ENCODE assay signal across 30 cellular contexts in the genomic region with DNA sequence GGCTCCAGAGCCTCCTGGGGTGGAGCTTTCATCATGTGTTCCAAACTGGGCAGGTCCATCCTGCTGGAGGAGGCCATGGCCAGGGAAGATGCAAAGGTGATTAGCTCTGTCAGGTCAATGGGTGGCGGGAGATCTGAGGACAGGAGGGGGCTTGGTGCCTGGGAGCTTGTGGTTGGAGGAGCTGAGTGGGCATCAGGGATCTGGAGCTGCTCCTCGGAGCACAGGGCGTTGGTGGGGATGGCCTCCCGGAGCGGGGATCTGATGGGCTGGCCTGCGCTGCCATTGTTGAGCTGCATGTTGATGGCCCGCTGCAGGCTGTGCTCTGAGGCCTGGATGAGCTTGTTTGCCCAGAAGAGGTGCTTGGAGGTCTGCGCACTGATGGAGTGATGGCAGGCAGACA. TPM values are rescaled to one million over a fixed set of nuclear protein-coding genes. Genes with fewer than 3 reads are reported as not detected.
A peak's percentile ranks its signal among the peaks of the same experiment; 100 is the strongest.
DNase-seq lines count a peak whose midpoint lies in the region; ATAC-seq and TF ChIP-seq lines count a peak whose summit lies in the region.
"Had no signal": no experiment of that assay in that cellular context is flagged by ENCODE, and none has a peak within 500 bp of the region (broad histone marks: within the 10 kb centered on the region; RNA-seq: fewer than 3 reads in every experiment).

No MANE protein-coding gene starts in this region.

- H3K27me3 ChIP-seq in GM23338 (ENCODE audit: insufficient read depth), result peaks cover 1% of the 10 kb centered on the region; the same call in 1 of the 2 replicates
- H3K27me3 ChIP-seq in naive thymus-derived CD4-positive, alpha-beta T cell (ENCODE audit: control insufficient read depth in 2 of 2, insufficient read depth in 2 of 2, low read length in 2 of 2), result no peaks in the 10 kb centered on the region
- H3K27me3 ChIP-seq: adrenal gland, SJSA1, stomach, thyroid gland, vagina had no signal

- H3K36me3 ChIP-seq in GM23338 (ENCODE audit: insufficient read depth), result no peaks in the 10 kb centered on the region
- H3K36me3 ChIP-seq in naive thymus-derived CD4-positive, alpha-beta T cell (ENCODE audit: control insufficient read depth in 2 of 3, insufficient read depth in 3 of 3, low read length in 3 of 3), result peaks cover 0 to 9% (median 2%) of the 10 kb centered on the region in 3 experiments
- H3K36me3 ChIP-seq: adrenal gland, HAP-1, left ventricle myocardium inferior, SJSA1, thyroid gland, vagina had no signal

- CTCF ChIA-PET in naive thymus-derived CD4-positive, alpha-beta T cell (lab: Charles Lee), result interaction anchor here (0.6 to 2.8 kb wide), 4 partner anchors 15 to 982 kb away, joined by 3 to 15 read pairs (median 6); no protein-coding TSS in a partner anchor

- H3K9me3 Mint-ChIP-seq in activated CD4-positive, alpha-beta T cell treated with anti-CD3 and anti-CD28 coated beads, Interleukin-2, amount 10 ng/mL, durations not matched to agents 24 days and 14 days, result no peaks in the 10 kb centered on the region
- no peaks in the 10 kb centered on the region; the same call in 2 of the 3 replicates for H3K9me3 Mint-ChIP-seq in GM23338
- no peaks in the 10 kb centered on the region for H3K9me3 Mint-ChIP-seq in activated naive CD8-positive, alpha-beta T cell (ENCODE audit: low read depth)
- no peaks in the 10 kb centered on the region for H3K9me3 Mint-ChIP-seq in naive thymus-derived CD4-positive, alpha-beta T cell

- DNase-seq in activated CD4-positive, alpha-beta T cell treated with anti-CD3 and anti-CD28 coated beads, Interleukin-2, amount 10 ng/mL, durations not matched to agents 24 days and 14 days, result no peak
- no peak for DNase-seq in activated CD4-positive, alpha-beta T cell treated with anti-CD3 and anti-CD28 coated beads, Interleukin-2, amount 50 U/mL, for 1 hour
- no peak for DNase-seq in GM23338 (ENCODE audit: low spot score)
- DNase-seq in naive thymus-derived CD4-positive, alpha-beta T cell, result peak in 1 of 9 donors; percentile 17
- DNase-seq: activated CD4-positive, alpha-beta T cell treated with anti-CD3 and anti-CD28 coated beads for 1 hour; activated CD8-positive, alpha-beta memory T cell treated with anti-CD3 and anti-CD28 coated beads, Interleukin-2, amount 10 ng/mL, durations not matched to agents 7 days and 5 days; adrenal gland; DMS153; effector CD4-positive, alpha-beta T cell; left ventricle myocardium inferior; NCI-H1417 treated with DMSO at 0.1 percent for 48 hours; occipital lobe; RPMI8226; stomach; thyroid gland had no signal

- no peak overlapping the region for H3K4me3 ChIP-seq in GM23338
- no peak overlapping the region for H3K4me3 ChIP-seq in naive thymus-derived CD4-positive, alpha-beta T cell (ENCODE audit: low read length)
- H3K4me3 ChIP-seq: adrenal gland, HAP-1, left ventricle myocardium inferior, SJSA1, stomach, thyroid gland, vagina had no signal

- H3K9me3 ChIP-seq in naive thymus-derived CD4-positive, alpha-beta T cell (ENCODE audit: control insufficient read depth in 2 of 3, low read length in 3 of 3), result no peaks in the 10 kb centered on the region
- H3K9me3 ChIP-seq: adrenal gland, HAP-1, left ventricle myocardium inferior, SJSA1, stomach, thyroid gland, vagina had no signal

- no peaks in the 10 kb centered on the region for H3K27me3 Mint-ChIP-seq in activated CD4-positive, alpha-beta T cell treated with anti-CD3 and anti-CD28 coated beads, Interleukin-2, amount 10 ng/mL, durations not matched to agents 24 days and 14 days
- H3K27me3 Mint-ChIP-seq in GM23338 (ENCODE audit: insufficient read depth, low read depth, poor library complexity), result peaks cover 26% of the 10 kb centered on the region
- no peaks in the 10 kb centered on the region for H3K27me3 Mint-ChIP-seq in activated naive CD8-positive, alpha-beta T cell
- no peaks in the 10 kb centered on the region for H3K27me3 Mint-ChIP-seq in naive thymus-derived CD4-positive, alpha-beta T cell
- H3K27me3 Mint-ChIP-seq: activated CD8-positive, alpha-beta memory T cell treated with anti-CD3 and anti-CD28 coated beads, Interleukin-2, amount 10 ng/mL, durations not matched to agents 7 days and 5 days had no signal

- H2AFZ ChIP-seq in GM23338, result no peak overlapping the region

- peak overlapping the region; percentile 54 for H3K27ac Mint-ChIP-seq in activated CD4-positive, alpha-beta T cell treated with anti-CD3 and anti-CD28 coated beads, Interleukin-2, amount 10 ng/mL, durations not matched to agents 24 days and 14 days
- H3K27ac Mint-ChIP-seq in GM23338, result peak overlapping the region; percentile 41; the same call in 1 of the 2 replicates
- H3K27ac Mint-ChIP-seq in activated naive CD8-positive, alpha-beta T cell, result peak overlapping the region; percentile 75
- H3K27ac Mint-ChIP-seq in naive thymus-derived CD4-positive, alpha-beta T cell, result peak overlapping the region; percentile 53 to 95 (median 75)
- H3K27ac Mint-ChIP-seq: activated CD8-positive, alpha-beta memory T cell treated with anti-CD3 and anti-CD28 coated beads, Interleukin-2, amount 10 ng/mL, durations not matched to agents 7 days and 5 days; brain had no signal

- no peaks in the 10 kb centered on the region; the same call in 1 of the 2 replicates for H3K9me2 ChIP-seq in GM23338 (ENCODE audit: insufficient read depth)

- intact Hi-C loops in activated CD4-positive, alpha-beta T cell treated with anti-CD3 and anti-CD28 coated beads, Interleukin-2, amount 10 ng/mL, durations not matched to agents 24 days and 14 days (cut with micrococcal nuclease), result no loop called here
- intact Hi-C loops in naive thymus-derived CD4-positive, alpha-beta T cell (cut with micrococcal nuclease), result no loop called here

- no peak overlapping the region for H3K27ac ChIP-seq in GM23338 (ENCODE audit: low read depth)
- no peak overlapping the region for H3K27ac ChIP-seq in naive thymus-derived CD4-positive, alpha-beta T cell (ENCODE audit: low read depth, low read length)
- H3K27ac ChIP-seq: adrenal gland, KMS-11, left ventricle myocardium inferior, SJSA1, stomach, thyroid gland, vagina had no signal

- POLR2A ChIA-PET in naive thymus-derived CD4-positive, alpha-beta T cell (lab: Charles Lee), result interaction anchor here (0.7 to 34.3 kb wide), 5 partner anchors 9 to 133 kb away, joined by 3 to 851 read pairs (median 3); a partner anchor contains a TSS

- TF ChIP-seq CTCF in GM23338 (conservative IDR thresholded peaks at IDR 0.05; ENCODE audit: low read depth in 2 of 2), result no peak

- H3K4me1 ChIP-seq in GM23338 (ENCODE audit: insufficient read depth), result peaks cover 17% of the 10 kb centered on the region; the same call in 1 of the 2 replicates
- peaks cover 0 to 36% of the 10 kb centered on the region in 2 donors for H3K4me1 ChIP-seq in naive thymus-derived CD4-positive, alpha-beta T cell (ENCODE audit: control insufficient read depth in 2 of 2, insufficient read depth in 2 of 2, low read length in 2 of 2)
- H3K4me1 ChIP-seq: adrenal gland, HAP-1, thyroid gland, vagina had no signal

- no peaks in the 10 kb centered on the region for H3K79me2 ChIP-seq in GM23338 (replicated peaks; ENCODE audit: insufficient read depth)

- no peak overlapping the region for H3K4me3 Mint-ChIP-seq in activated CD4-positive, alpha-beta T cell treated with anti-CD3 and anti-CD28 coated beads, Interleukin-2, amount 10 ng/mL, durations not matched to agents 24 days and 14 days
- no peak overlapping the region for H3K4me3 Mint-ChIP-seq in GM23338
- H3K4me3 Mint-ChIP-seq in activated naive CD8-positive, alpha-beta T cell, result peak overlapping the region; percentile 35
- peak overlapping the region in 7 of 10 donors; percentile 2 to 78 (median 19) for H3K4me3 Mint-ChIP-seq in naive thymus-derived CD4-positive, alpha-beta T cell
- H3K4me3 Mint-ChIP-seq: activated CD8-positive, alpha-beta memory T cell treated with anti-CD3 and anti-CD28 coated beads, Interleukin-2, amount 10 ng/mL, durations not matched to agents 7 days and 5 days; brain had no signal

- ATAC-seq in GM23338, result no peak
- no peak for ATAC-seq in naive thymus-derived CD4-positive, alpha-beta T cell
- no peak for ATAC-seq in GM19328 (IDR thresholded peaks at IDR 0.05; ENCODE audit: unreplicated experiment)
- no peak for ATAC-seq in HG02763 (IDR thresholded peaks at IDR 0.05; ENCODE audit: unreplicated experiment)
- ATAC-seq in GM21515 (IDR thresholded peaks at IDR 0.05; ENCODE audit: unreplicated experiment), result no peak
- ATAC-seq: activated CD8-positive, alpha-beta memory T cell treated with anti-CD3 and anti-CD28 coated beads, Interleukin-2, amount 10 ng/mL, durations not matched to agents 7 days and 5 days had no signal

- H3K4me1 Mint-ChIP-seq in activated CD4-positive, alpha-beta T cell treated with anti-CD3 and anti-CD28 coated beads, Interleukin-2, amount 10 ng/mL, durations not matched to agents 24 days and 14 days, result peaks cover 44% of the 10 kb centered on the region
- H3K4me1 Mint-ChIP-seq in GM23338, result peaks cover 23% of the 10 kb centered on the region
- peaks cover 61% of the 10 kb centered on the region for H3K4me1 Mint-ChIP-seq in activated naive CD8-positive, alpha-beta T cell (ENCODE audit: low read depth)
- peaks cover 42 to 92% (median 80%) of the 10 kb centered on the region in 7 donors for H3K4me1 Mint-ChIP-seq in naive thymus-derived CD4-positive, alpha-beta T cell
- H3K4me1 Mint-ChIP-seq: brain had no signal

- H3K36me3 Mint-ChIP-seq in activated CD4-positive, alpha-beta T cell treated with anti-CD3 and anti-CD28 coated beads, Interleukin-2, amount 10 ng/mL, durations not matched to agents 24 days and 14 days (ENCODE audit: low read depth), result peaks cover 15% of the 10 kb centered on the region
- H3K36me3 Mint-ChIP-seq in GM23338 (ENCODE audit: low read depth), result peaks cover 7% of the 10 kb centered on the region
- peaks cover 3% of the 10 kb centered on the region for H3K36me3 Mint-ChIP-seq in activated naive CD8-positive, alpha-beta T cell
- H3K36me3 Mint-ChIP-seq in naive thymus-derived CD4-positive, alpha-beta T cell, result peaks cover 0 to 15% (median 0%) of the 10 kb centered on the region in 5 donors
- H3K36me3 Mint-ChIP-seq: brain had no signal

- H4K20me1 ChIP-seq in GM23338 (replicated peaks; ENCODE audit: insufficient read depth), result no peaks in the 10 kb centered on the region

- 0 out of 2 replicates have a peak, but pooled peaks cover 3% of the 10 kb centered on the region for H3F3A ChIP-seq in GM23338 (replicated peaks; ENCODE audit: low read depth)

- no peak overlapping the region for H3K4me2 ChIP-seq in GM23338
- H3K4me2 ChIP-seq: KMS-11 had no signal

RNA-seq across cellular contexts. Expression of a gene that starts 6.5 kb away (rescaled TPM):
- 0.28 and 0.40 TPM in 2 replicates for total RNA-seq in activated CD4-positive, alpha-beta T cell treated with anti-CD3 and anti-CD28 coated beads, Interleukin-2, amount 10 ng/mL, durations not matched to agents 24 days and 14 days
- total RNA-seq in GM23338 (2014; rRNA removed; shearing (Covaris generic)), result not detected in 2 replicates
- 0.23 TPM in 1 of 2 replicates, not detected in the other for polyA plus RNA-seq in GM23338 (2016; fragmentation: Nextera tagmentation; extraction: Ambion mirVana)
- total RNA-seq in naive thymus-derived CD4-positive, alpha-beta T cell, result 1 to 10 TPM in 1 of 5 experiments, under 1 TPM in 3, not detected in 1; 0.12 to 1.1 (median 0.58) TPM
- under 1 TPM; 0.31 to 0.59 TPM for polyA plus RNA-seq in naive thymus-derived CD4-positive, alpha-beta T cell
- total RNA-seq: A172, epithelial cell of proximal tubule, G401, left ventricle myocardium inferior, mesenteric fat pad, myocyte, NCI-H460, occipital lobe, SJSA1, stomach, thyroid gland, vagina had no signal
- polyA plus RNA-seq: adrenal gland, stomach had no signal

RNA-seq across cellular contexts. Expression of a gene that starts 33.7 kb away (rescaled TPM):
- total RNA-seq in activated CD4-positive, alpha-beta T cell treated with anti-CD3 and anti-CD28 coated beads, Interleukin-2, amount 10 ng/mL, durations not matched to agents 24 days and 14 days, result 325 and 329 TPM in 2 replicates
- total RNA-seq in GM23338 (2014; rRNA removed; shearing (Covaris generic)), result 9.3 and 23.1 TPM in 2 replicates
- polyA plus RNA-seq in GM23338 (2016; fragmentation: Nextera tagmentation; extraction: Ambion mirVana), result 5.6 and 6.6 TPM in 2 replicates
- 100 to 1,000 TPM; 324 to 595 (median 396) TPM for total RNA-seq in naive thymus-derived CD4-positive, alpha-beta T cell
- polyA plus RNA-seq in naive thymus-derived CD4-positive, alpha-beta T cell, result 10 to 100 TPM; 19.0 to 36.4 TPM
- total RNA-seq: SJSA1 had no signal

Comparison
In these comparisons a context has a peak if more than half of its experiments do, and no peak if none do; other contexts are left out.
1. H3K4me3 Mint-ChIP-seq: peak in activated naive CD8-positive, alpha-beta T cell (single experiment) and naive thymus-derived CD4-positive, alpha-beta T cell (7 of 10); none in activated CD4-positive, alpha-beta T cell treated with anti-CD3 and anti-CD28 coated beads, Interleukin-2, amount 10 ng/mL, durations not matched to agents 24 days and 14 days (single experiment) and GM23338 (single experiment).
2. RNA of a gene that starts 33.7 kb away (total RNA-seq): 324 to 595 TPM in naive thymus-derived CD4-positive, alpha-beta T cell and 325 to 329 TPM in activated CD4-positive, alpha-beta T cell treated with anti-CD3 and anti-CD28 coated beads, Interleukin-2, amount 10 ng/mL, durations not matched to agents 24 days and 14 days; 9.3 to 23.1 TPM in GM23338; every median in the first group is over 10 times any median in the second.
3. Peak in every context shown above with its lines, with median percentiles within 50 percentile points of each other: H3K27ac Mint-ChIP-seq.